Comparison of ENCODE assay signal across 27 cellular contexts in the genomic region with DNA sequence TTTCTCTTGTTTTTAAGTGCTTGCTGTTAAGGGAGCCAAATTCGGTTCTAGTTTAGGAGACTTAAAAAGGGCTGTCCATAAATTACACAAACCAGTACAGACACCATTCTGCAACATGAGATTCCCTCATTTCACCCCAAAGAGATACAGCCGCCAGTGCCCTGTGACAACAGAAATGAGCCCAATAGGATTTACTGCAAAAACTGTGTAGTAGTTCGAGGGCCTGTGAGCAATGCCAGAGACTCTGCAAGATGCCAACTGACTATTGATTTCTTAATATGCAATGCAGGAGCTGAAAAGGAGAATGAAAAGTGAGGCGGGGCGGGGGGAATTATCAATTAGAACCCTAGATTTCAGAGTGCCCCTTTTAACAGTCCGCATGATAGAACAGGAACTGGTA.
"Had no signal": no experiment of that assay in that cellular context is flagged by ENCODE, and none has a peak within 500 bp of the region (broad histone marks: within the 10 kb centered on the region; RNA-seq: fewer than 3 reads in every experiment).

No MANE protein-coding gene starts in this region.

- H3K27me3 Mint-ChIP-seq: activated CD4-positive, alpha-beta T cell treated with anti-CD3 and anti-CD28 coated beads, Interleukin-2, amount 10 ng/mL, durations not matched to agents 7 days and 5 days; naive B cell had no signal

- ATAC-seq: foreskin keratinocyte, heart left ventricle, left colon, pancreas had no signal

- DNase-seq: activated CD4-positive, alpha-beta T cell treated with anti-CD3 and anti-CD28 coated beads, Interleukin-2, amount 10 ng/mL, durations not matched to agents 7 days and 5 days; activated CD4-positive, CD25-positive, alpha-beta regulatory T cell treated with anti-CD3 and anti-CD28 coated beads, Interleukin-2, amount 50 U/mL, for 72 hours; activated naive CD4-positive, alpha-beta T cell; central memory CD4-positive, alpha-beta T cell; endodermal cell; foreskin keratinocyte; heart left ventricle; hypothalamus; immature natural killer cell; kidney; left colon; naive B cell; pancreas; retina; sigmoid colon; small intestine; stimulated activated CD4-positive, alpha-beta T cell treated with anti-CD3 and anti-CD28 coated beads, Interleukin-4, amount 100 ng/mL, for 24 hours; stimulated activated naive CD4-positive, alpha-beta T cell; T1000; trophoblast cell; WERI-Rb-1 had no signal

- H3K4me3 ChIP-seq: breast epithelium, esophagus muscularis mucosa, heart left ventricle, pancreas, prostate gland, sigmoid colon, thoracic aorta had no signal

- H3K9me3 ChIP-seq: breast epithelium, esophagus muscularis mucosa, heart left ventricle, pancreas, prostate gland, sigmoid colon, thoracic aorta had no signal

- H3K4me3 Mint-ChIP-seq: activated CD4-positive, alpha-beta T cell treated with anti-CD3 and anti-CD28 coated beads, Interleukin-2, amount 10 ng/mL, durations not matched to agents 7 days and 5 days; endodermal cell; immature natural killer cell; mesothelial cell of epicardium; naive B cell; T-helper 1 cell treated with Interleukin-12 subunit alpha and Interleukin-12 subunit beta and Interleukin-4 antibody, amounts not matched to agents 30 μg/mL and 1 μg/mL, for 36 hours had no signal

- H3K9me3 Mint-ChIP-seq: activated CD4-positive, alpha-beta T cell treated with anti-CD3 and anti-CD28 coated beads, Interleukin-2, amount 10 ng/mL, durations not matched to agents 7 days and 5 days; endodermal cell; immature natural killer cell; mesothelial cell of epicardium; naive B cell; T-helper 1 cell treated with Interleukin-12 subunit alpha and Interleukin-12 subunit beta and Interleukin-4 antibody, amounts not matched to agents 30 μg/mL and 1 μg/mL, for 36 hours had no signal

- H3K27ac Mint-ChIP-seq: activated CD4-positive, alpha-beta T cell treated with anti-CD3 and anti-CD28 coated beads, Interleukin-2, amount 10 ng/mL, durations not matched to agents 7 days and 5 days; endodermal cell; mesothelial cell of epicardium; T-helper 1 cell treated with Interleukin-12 subunit alpha and Interleukin-12 subunit beta and Interleukin-4 antibody, amounts not matched to agents 30 μg/mL and 1 μg/mL, for 36 hours had no signal

- H3K4me1 ChIP-seq: breast epithelium, prostate gland had no signal

- H3K27ac ChIP-seq: breast epithelium, esophagus muscularis mucosa, foreskin keratinocyte, heart left ventricle, pancreas, prostate gland, sigmoid colon, thoracic aorta, WERI-Rb-1 had no signal

- H3K27me3 ChIP-seq: breast epithelium, esophagus muscularis mucosa, foreskin keratinocyte, heart left ventricle, pancreas, sigmoid colon had no signal
